9 cellular contexts compared by ENCODE assay signal in genomic region chr9:88173378-88173999, GRCh38. TPM values are rescaled to one million over a fixed set of nuclear protein-coding genes. Genes with fewer than 3 reads are reported as not detected.
DNase-seq lines count a peak whose midpoint lies in the region; ATAC-seq and TF ChIP-seq lines count a peak whose summit lies in the region.
"Had no signal": no experiment of that assay in that cellular context is flagged by ENCODE, and none has a peak within 500 bp of the region (broad histone marks: within the 10 kb centered on the region; RNA-seq: fewer than 3 reads in every experiment).

No MANE protein-coding gene starts in this region.

- ATAC-seq in GM18870 (IDR thresholded peaks at IDR 0.05; ENCODE audit: unreplicated experiment) = no peak

- peaks cover 29% of the 10 kb centered on the region for H3K27me3 Mint-ChIP-seq in osteocyte (ENCODE audit: unreplicated experiment)

- H3K4me3 Mint-ChIP-seq in osteocyte (ENCODE audit: unreplicated experiment) = no peak overlapping the region

- no peaks in the 10 kb centered on the region for H3K36me3 Mint-ChIP-seq in osteocyte (ENCODE audit: unreplicated experiment)

- H3K4me1 Mint-ChIP-seq in osteocyte (ENCODE audit: unreplicated experiment) = no peaks in the 10 kb centered on the region

- DNase-seq in activated CD4-positive, CD25-positive, alpha-beta regulatory T cell treated with anti-CD3 and anti-CD28 coated beads, Interleukin-2, amount 50 U/mL, for 16 hours (ENCODE audit: low read depth, low spot score) = peak; percentile 21
- DNase-seq in activated CD4-positive, CD25-positive, alpha-beta regulatory T cell treated with anti-CD3 and anti-CD28 coated beads, Interleukin-2, amount 50 U/mL, for 72 hours = no peak
- DNase-seq in NCI-H524 (lab: John Stamatoyannopoulos, UW) (peak; percentile 56 to 71), epithelial cell of esophagus (ENCODE audit: low read depth) (peak; percentile 81), osteocyte (ENCODE audit: extremely low spot score, unreplicated experiment) (no peak), mesenteric fat pad (ENCODE audit: low spot score) (no peak)
- peak; percentile 25 to 52 for DNase-seq in activated CD4-positive, alpha-beta T cell treated with anti-CD3 and anti-CD28 coated beads, Interleukin-2, amount 50 U/mL, for 48 hours

- H3K4me3 ChIP-seq in epithelial cell of esophagus (ENCODE audit: low read length) = no peak overlapping the region

- peak; percentile 35 for TF ChIP-seq CTCF in epithelial cell of esophagus (IDR thresholded peaks at IDR 0.05; ENCODE audit: insufficient read depth, low read depth, low read length, missing control alignments)
- peak; percentile 65 for TF ChIP-seq CTCF in osteocyte (IDR thresholded peaks at IDR 0.05)

- no peak overlapping the region for H3K27ac Mint-ChIP-seq in osteocyte (ENCODE audit: unreplicated experiment)

- no peaks in the 10 kb centered on the region for H3K9me3 Mint-ChIP-seq in osteocyte (ENCODE audit: unreplicated experiment)

RNA-seq across cellular contexts. Expression of gene SPATA31C2, which starts 35.2 kb away (rescaled TPM):
- not detected in 2 replicates for total RNA-seq in osteocyte
- not detected for total RNA-seq in mesenteric fat pad
- total RNA-seq: mononuclear cell had no signal

Comparison
In these comparisons a context has a peak if more than half of its experiments do, and no peak if none do; other contexts are left out.
1. DNase-seq: peak in activated CD4-positive, CD25-positive, alpha-beta regulatory T cell treated with anti-CD3 and anti-CD28 coated beads, Interleukin-2, amount 50 U/mL, for 16 hours (single experiment), NCI-H524 (2 of 2), activated CD4-positive, alpha-beta T cell treated with anti-CD3 and anti-CD28 coated beads, Interleukin-2, amount 50 U/mL, for 48 hours (2 of 2) and epithelial cell of esophagus (single experiment); none in activated CD4-positive, CD25-positive, alpha-beta regulatory T cell treated with anti-CD3 and anti-CD28 coated beads, Interleukin-2, amount 50 U/mL, for 72 hours (single experiment), osteocyte (single experiment) and mesenteric fat pad (single experiment).